30 cellular contexts compared by ENCODE assay signal in the genomic region with DNA sequence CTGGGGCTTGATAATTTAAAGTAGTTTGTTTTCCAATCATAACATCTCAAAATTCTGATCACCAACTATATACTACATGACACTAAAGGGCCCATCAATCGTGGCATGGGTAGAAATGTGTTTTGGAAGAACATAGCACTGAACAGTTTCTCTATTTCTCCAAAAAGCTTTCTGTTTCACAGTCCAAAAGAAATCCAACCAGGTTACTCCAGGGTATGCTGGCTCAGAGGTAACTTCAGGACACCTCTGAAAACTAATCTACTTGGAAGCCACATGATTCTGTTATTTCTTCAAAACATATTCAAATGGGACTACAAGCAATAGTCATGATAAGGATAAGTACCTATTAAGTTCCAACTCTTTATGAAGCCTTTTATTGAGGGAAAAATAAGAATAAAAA.
"Had no signal": no experiment of that assay in that cellular context is flagged by ENCODE, and none has a peak within 500 bp of the region (broad histone marks: within the 10 kb centered on the region; RNA-seq: fewer than 3 reads in every experiment).

No MANE protein-coding gene starts in this region.

- H3K36me3 Mint-ChIP-seq: activated naive CD8-positive, alpha-beta T cell treated with anti-CD3 and anti-CD28 coated beads, Interleukin-2, amount 10 ng/mL, durations not matched to agents 7 days and 5 days; brain had no signal

- H3K4me3 Mint-ChIP-seq: activated CD4-positive, alpha-beta T cell treated with anti-CD3 and anti-CD28 coated beads, Interleukin-2, amount 10 ng/mL, durations not matched to agents 24 days and 14 days; activated CD8-positive, alpha-beta T cell treated with anti-CD3 and anti-CD28 coated beads for 36 hours; activated naive CD4-positive, alpha-beta T cell treated with anti-CD3 and anti-CD28 coated beads, Interleukin-2, amount 50 U/mL, for 24 hours; activated naive CD8-positive, alpha-beta T cell treated with anti-CD3 and anti-CD28 coated beads, Interleukin-2, amount 10 ng/mL, durations not matched to agents 7 days and 5 days; activated T-cell treated with anti-CD3 and anti-CD28 coated beads, Interleukin-2, amount 50 U/mL, for 24 hours; brain; T-helper 1 cell treated with Interleukin-12 subunit alpha and Interleukin-12 subunit beta and Interleukin-4 antibody, amounts not matched to agents 30 μg/mL and 1 μg/mL, for 36 hours; T-helper 2 cell treated with Interferon-gamma antibody and Interleukin-4, amounts not matched to agents 5 μg/mL and 100 μg/mL, for 36 hours had no signal

- H3K4me2 ChIP-seq: SK-N-SH had no signal

- H3K9me3 Mint-ChIP-seq: activated CD8-positive, alpha-beta T cell treated with anti-CD3 and anti-CD28 coated beads for 36 hours; activated naive CD4-positive, alpha-beta T cell treated with anti-CD3 and anti-CD28 coated beads, Interleukin-2, amount 50 U/mL, for 24 hours; activated naive CD8-positive, alpha-beta T cell treated with anti-CD3 and anti-CD28 coated beads, Interleukin-2, amount 10 ng/mL, durations not matched to agents 7 days and 5 days; activated T-cell treated with anti-CD3 and anti-CD28 coated beads, Interleukin-2, amount 50 U/mL, for 24 hours; activated T-helper 2 cell treated with anti-CD3 and anti-CD28 coated beads, Interferon-gamma antibody, Interleukin-2, Interleukin-4, amounts not matched to agents 10 μg/mL and 5 μg/mL and 100 μg/mL, durations not matched to agents 14 hours and 24 hours and 36 hours; T-helper 1 cell treated with Interleukin-12 subunit alpha and Interleukin-12 subunit beta and Interleukin-4 antibody, amounts not matched to agents 30 μg/mL and 1 μg/mL, for 36 hours; T-helper 2 cell treated with Interferon-gamma antibody and Interleukin-4, amounts not matched to agents 5 μg/mL and 100 μg/mL, for 36 hours had no signal

- H3K9me3 ChIP-seq: MG63, Peyer's patch, SJSA1 had no signal

- H3K4me1 Mint-ChIP-seq: activated CD4-positive, alpha-beta T cell treated with anti-CD3 and anti-CD28 coated beads, Interleukin-2, amount 10 ng/mL, durations not matched to agents 24 days and 14 days; activated naive CD4-positive, alpha-beta T cell treated with anti-CD3 and anti-CD28 coated beads, Interleukin-2, amount 50 U/mL, for 24 hours; activated naive CD8-positive, alpha-beta T cell treated with anti-CD3 and anti-CD28 coated beads, Interleukin-2, amount 10 ng/mL, durations not matched to agents 7 days and 5 days; brain had no signal

- ATAC-seq: activated CD8-positive, alpha-beta T cell treated with anti-CD3 and anti-CD28 coated beads for 36 hours; PC-3 had no signal

- FAIRE-seq: bronchial epithelial cell, TTC549 had no signal

- H3K27me3 Mint-ChIP-seq: activated CD4-positive, alpha-beta T cell treated with anti-CD3 and anti-CD28 coated beads, Interleukin-2, amount 10 ng/mL, durations not matched to agents 24 days and 14 days; activated CD8-positive, alpha-beta T cell treated with anti-CD3 and anti-CD28 coated beads for 36 hours; activated naive CD4-positive, alpha-beta T cell treated with anti-CD3 and anti-CD28 coated beads, Interleukin-2, amount 50 U/mL, for 24 hours; activated naive CD8-positive, alpha-beta T cell treated with anti-CD3 and anti-CD28 coated beads, Interleukin-2, amount 10 ng/mL, durations not matched to agents 7 days and 5 days; brain had no signal

- H3K4me3 ChIP-seq: MG63, Peyer's patch, SJSA1 had no signal

- H3K27ac ChIP-seq: Peyer's patch, SJSA1 had no signal

- H3K27me3 ChIP-seq: MG63, Peyer's patch, SJSA1 had no signal

- H3K4me1 ChIP-seq: Peyer's patch, SJSA1 had no signal

- H3K36me3 ChIP-seq: MG63, Peyer's patch, SJSA1 had no signal

- H3K9ac ChIP-seq: SK-N-SH had no signal

- H3K27ac Mint-ChIP-seq: activated CD4-positive, alpha-beta T cell treated with anti-CD3 and anti-CD28 coated beads, Interleukin-2, amount 10 ng/mL, durations not matched to agents 24 days and 14 days; activated CD8-positive, alpha-beta T cell treated with anti-CD3 and anti-CD28 coated beads for 36 hours; activated naive CD4-positive, alpha-beta T cell treated with anti-CD3 and anti-CD28 coated beads, Interleukin-2, amount 50 U/mL, for 24 hours; activated naive CD8-positive, alpha-beta T cell treated with anti-CD3 and anti-CD28 coated beads, Interleukin-2, amount 10 ng/mL, durations not matched to agents 7 days and 5 days; activated T-cell treated with anti-CD3 and anti-CD28 coated beads, Interleukin-2, amount 50 U/mL, for 24 hours; activated T-helper 2 cell treated with anti-CD3 and anti-CD28 coated beads, Interferon-gamma antibody, Interleukin-2, Interleukin-4, amounts not matched to agents 10 μg/mL and 5 μg/mL and 100 μg/mL, durations not matched to agents 14 hours and 24 hours and 36 hours; T-helper 1 cell treated with Interleukin-12 subunit alpha and Interleukin-12 subunit beta and Interleukin-4 antibody, amounts not matched to agents 30 μg/mL and 1 μg/mL, for 36 hours; T-helper 2 cell treated with Interferon-gamma antibody and Interleukin-4, amounts not matched to agents 5 μg/mL and 100 μg/mL, for 36 hours had no signal

- DNase-seq: activated CD4-positive, alpha-beta T cell treated with anti-CD3 and anti-CD28 coated beads, Interleukin-2, amount 10 ng/mL, durations not matched to agents 24 days and 14 days; activated CD4-positive, alpha-beta T cell treated with anti-CD3 and anti-CD28 coated beads, Interleukin-2, amount 50 U/mL, for 4 hours; activated CD8-positive, alpha-beta T cell treated with anti-CD3 and anti-CD28 coated beads for 36 hours; activated gamma-delta T cell; activated naive CD4-positive, alpha-beta T cell treated with Interleukin-2 at 50 U/mL for 16 hours; activated naive CD8-positive, alpha-beta T cell treated with anti-CD3 and anti-CD28 coated beads, Interleukin-2, amount 10 ng/mL, durations not matched to agents 7 days and 5 days; activated T-cell treated with anti-CD3 and anti-CD28 coated beads, Interleukin-2, amount 50 U/mL, for 24 hours; Kasumi-1; KG1; MG63; NCI-H1048; NCI-H1105 treated with DMSO at 0.1 percent for 48 hours; NCI-H1436; NCI-H1694; NCI-H1930; NCI-H345; NCI-H524 treated with DMSO at 0.1 percent for 48 hours; PC-3; Peyer's patch; RPMI8226; SHP77 treated with DMSO at 0.1 percent for 48 hours; SK-N-SH had no signal
